ENCODE assay signal across 1 cellular context in the genomic region with DNA sequence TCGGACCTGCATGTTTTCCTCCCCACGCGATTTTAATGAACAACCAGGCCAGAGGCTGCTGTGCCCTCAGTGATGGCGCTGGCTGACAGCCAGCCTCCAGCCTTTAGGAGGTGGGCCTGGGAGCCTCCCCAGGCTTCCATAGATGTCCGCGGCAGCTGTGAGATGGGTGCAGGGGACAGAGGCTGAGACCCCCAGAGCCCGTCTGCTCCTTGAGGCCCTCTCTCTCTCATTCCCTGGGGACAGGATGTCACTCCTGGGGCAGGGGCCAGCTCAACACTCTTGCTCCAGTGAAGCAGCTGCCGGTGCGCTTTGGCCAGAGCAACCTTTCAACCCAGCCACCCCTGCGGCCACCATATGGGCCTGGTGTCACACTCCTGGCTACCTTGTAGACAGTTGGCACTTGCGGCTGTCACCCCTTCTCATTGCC.
A peak's percentile ranks its signal among the peaks of the same experiment; 100 is the strongest.
TF ChIP-seq lines count a peak whose summit lies in the region.

No MANE protein-coding gene starts in this region.

TF ChIP-seq in HepG2, 621 proteins besides CTCF, POLR2A, EP300 and RAD21 (continued from another document and continues in another):
- TF ChIP-seq, protein P1, sequence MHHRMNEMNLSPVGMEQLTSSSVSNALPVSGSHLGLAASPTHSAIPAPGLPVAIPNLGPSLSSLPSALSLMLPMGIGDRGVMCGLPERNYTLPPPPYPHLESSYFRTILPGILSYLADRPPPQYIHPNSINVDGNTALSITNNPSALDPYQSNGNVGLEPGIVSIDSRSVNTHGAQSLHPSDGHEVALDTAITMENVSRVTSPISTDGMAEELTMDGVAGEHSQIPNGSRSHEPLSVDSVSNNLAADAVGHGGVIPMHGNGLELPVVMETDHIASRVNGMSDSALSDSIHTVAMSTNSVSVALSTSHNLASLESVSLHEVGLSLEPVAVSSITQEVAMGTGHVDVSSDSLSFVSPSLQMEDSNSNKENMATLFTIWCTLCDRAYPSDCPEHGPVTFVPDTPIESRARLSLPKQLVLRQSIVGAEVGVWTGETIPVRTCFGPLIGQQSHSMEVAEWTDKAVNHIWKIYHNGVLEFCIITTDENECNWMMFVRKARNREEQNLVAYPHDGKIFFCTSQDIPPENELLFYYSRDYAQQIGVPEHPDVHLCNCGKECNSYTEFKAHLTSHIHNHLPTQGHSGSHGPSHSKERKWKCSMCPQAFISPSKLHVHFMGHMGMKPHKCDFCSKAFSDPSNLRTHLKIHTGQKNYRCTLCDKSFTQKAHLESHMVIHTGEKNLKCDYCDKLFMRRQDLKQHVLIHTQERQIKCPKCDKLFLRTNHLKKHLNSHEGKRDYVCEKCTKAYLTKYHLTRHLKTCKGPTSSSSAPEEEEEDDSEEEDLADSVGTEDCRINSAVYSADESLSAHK (CRISPR knock-in tag; IDR thresholded peaks at IDR 0.05; ENCODE audit: borderline replicate concordance) = no peak
- TF ChIP-seq NFATC3 (CRISPR knock-in tag; IDR thresholded peaks at IDR 0.05) (no peak), MAZ (IDR thresholded peaks at IDR 0.05; ENCODE audit: borderline replicate concordance, low read depth, low read length) (no peak), MAZ (CRISPR knock-in tag; IDR thresholded peaks at IDR 0.05; ENCODE audit: low read depth) (no peak), ZNF619 (CRISPR knock-in tag; IDR thresholded peaks at IDR 0.05) (no peak), TRIM24 (CRISPR knock-in tag; IDR thresholded peaks at IDR 0.05) (no peak), SNAI1 (CRISPR knock-in tag; IDR thresholded peaks at IDR 0.05; ENCODE audit: borderline replicate concordance) (no peak), NFKBIZ (CRISPR knock-in tag; IDR thresholded peaks at IDR 0.05) (no peak), ZNF17 (CRISPR knock-in tag; IDR thresholded peaks at IDR 0.05) (no peak), NR1H2 (CRISPR knock-in tag; IDR thresholded peaks at IDR 0.05; ENCODE audit: borderline replicate concordance, low read depth) (no peak), ZFP36L2 (CRISPR knock-in tag; IDR thresholded peaks at IDR 0.05) (no peak), NCOA1 (CRISPR knock-in tag; IDR thresholded peaks at IDR 0.05) (no peak), HNF4A (CRISPR knock-in tag; IDR thresholded peaks at IDR 0.05) (peak; percentile 46; the same call in 1 of the 2 replicates), SIX1 (CRISPR knock-in tag; IDR thresholded peaks at IDR 0.05; ENCODE audit: borderline replicate concordance) (no peak), ZMYM2 (CRISPR knock-in tag; IDR thresholded peaks at IDR 0.05) (0 out of 2 replicates have a peak, but pooled peaks have one; percentile 2), ZKSCAN5 (CRISPR knock-in tag; IDR thresholded peaks at IDR 0.05) (no peak), ZNF317 (CRISPR knock-in tag; IDR thresholded peaks at IDR 0.05) (no peak; the same call in 1 of the 2 replicates), ZNF337 (CRISPR knock-in tag; IDR thresholded peaks at IDR 0.05; ENCODE audit: borderline replicate concordance, low read depth) (no peak), ZNF451 (CRISPR knock-in tag; IDR thresholded peaks at IDR 0.05) (no peak), ZSCAN20 (CRISPR knock-in tag; IDR thresholded peaks at IDR 0.05; ENCODE audit: borderline replicate concordance) (no peak), ZNF24 (IDR thresholded peaks at IDR 0.05) (no peak), KMT2B (CRISPR knock-in tag; IDR thresholded peaks at IDR 0.05) (no peak), ZNF260 (CRISPR knock-in tag; IDR thresholded peaks at IDR 0.05; ENCODE audit: borderline replicate concordance, low read depth) (no peak), HNRNPLL (IDR thresholded peaks at IDR 0.05; ENCODE audit: low read depth, low read length, poor library complexity, severe bottlenecking) (peak; percentile 22), ZNF570 (CRISPR knock-in tag; IDR thresholded peaks at IDR 0.05; ENCODE audit: borderline replicate concordance) (no peak), SOX6 (IDR thresholded peaks at IDR 0.05) (no peak), SOX6 (CRISPR knock-in tag; IDR thresholded peaks at IDR 0.05) (no peak), ZNF616 (CRISPR knock-in tag; IDR thresholded peaks at IDR 0.05; ENCODE audit: low read depth) (no peak)
- TF ChIP-seq, protein P2, sequence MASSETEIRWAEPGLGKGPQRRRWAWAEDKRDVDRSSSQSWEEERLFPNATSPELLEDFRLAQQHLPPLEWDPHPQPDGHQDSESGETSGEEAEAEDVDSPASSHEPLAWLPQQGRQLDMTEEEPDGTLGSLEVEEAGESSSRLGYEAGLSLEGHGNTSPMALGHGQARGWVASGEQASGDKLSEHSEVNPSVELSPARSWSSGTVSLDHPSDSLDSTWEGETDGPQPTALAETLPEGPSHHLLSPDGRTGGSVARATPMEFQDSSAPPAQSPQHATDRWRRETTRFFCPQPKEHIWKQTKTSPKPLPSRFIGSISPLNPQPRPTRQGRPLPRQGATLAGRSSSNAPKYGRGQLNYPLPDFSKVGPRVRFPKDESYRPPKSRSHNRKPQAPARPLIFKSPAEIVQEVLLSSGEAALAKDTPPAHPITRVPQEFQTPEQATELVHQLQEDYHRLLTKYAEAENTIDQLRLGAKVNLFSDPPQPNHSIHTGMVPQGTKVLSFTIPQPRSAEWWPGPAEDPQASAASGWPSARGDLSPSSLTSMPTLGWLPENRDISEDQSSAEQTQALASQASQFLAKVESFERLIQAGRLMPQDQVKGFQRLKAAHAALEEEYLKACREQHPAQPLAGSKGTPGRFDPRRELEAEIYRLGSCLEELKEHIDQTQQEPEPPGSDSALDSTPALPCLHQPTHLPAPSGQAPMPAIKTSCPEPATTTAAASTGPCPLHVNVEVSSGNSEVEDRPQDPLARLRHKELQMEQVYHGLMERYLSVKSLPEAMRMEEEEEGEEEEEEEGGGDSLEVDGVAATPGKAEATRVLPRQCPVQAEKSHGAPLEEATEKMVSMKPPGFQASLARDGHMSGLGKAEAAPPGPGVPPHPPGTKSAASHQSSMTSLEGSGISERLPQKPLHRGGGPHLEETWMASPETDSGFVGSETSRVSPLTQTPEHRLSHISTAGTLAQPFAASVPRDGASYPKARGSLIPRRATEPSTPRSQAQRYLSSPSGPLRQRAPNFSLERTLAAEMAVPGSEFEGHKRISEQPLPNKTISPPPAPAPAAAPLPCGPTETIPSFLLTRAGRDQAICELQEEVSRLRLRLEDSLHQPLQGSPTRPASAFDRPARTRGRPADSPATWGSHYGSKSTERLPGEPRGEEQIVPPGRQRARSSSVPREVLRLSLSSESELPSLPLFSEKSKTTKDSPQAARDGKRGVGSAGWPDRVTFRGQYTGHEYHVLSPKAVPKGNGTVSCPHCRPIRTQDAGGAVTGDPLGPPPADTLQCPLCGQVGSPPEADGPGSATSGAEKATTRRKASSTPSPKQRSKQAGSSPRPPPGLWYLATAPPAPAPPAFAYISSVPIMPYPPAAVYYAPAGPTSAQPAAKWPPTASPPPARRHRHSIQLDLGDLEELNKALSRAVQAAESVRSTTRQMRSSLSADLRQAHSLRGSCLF (CRISPR knock-in tag; IDR thresholded peaks at IDR 0.05; ENCODE audit: borderline replicate concordance) = no peak
- TF ChIP-seq, protein P3, sequence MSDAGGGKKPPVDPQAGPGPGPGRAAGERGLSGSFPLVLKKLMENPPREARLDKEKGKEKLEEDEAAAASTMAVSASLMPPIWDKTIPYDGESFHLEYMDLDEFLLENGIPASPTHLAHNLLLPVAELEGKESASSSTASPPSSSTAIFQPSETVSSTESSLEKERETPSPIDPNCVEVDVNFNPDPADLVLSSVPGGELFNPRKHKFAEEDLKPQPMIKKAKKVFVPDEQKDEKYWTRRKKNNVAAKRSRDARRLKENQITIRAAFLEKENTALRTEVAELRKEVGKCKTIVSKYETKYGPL (CRISPR knock-in tag; IDR thresholded peaks at IDR 0.05) = no peak
- TF ChIP-seq, protein P4, sequence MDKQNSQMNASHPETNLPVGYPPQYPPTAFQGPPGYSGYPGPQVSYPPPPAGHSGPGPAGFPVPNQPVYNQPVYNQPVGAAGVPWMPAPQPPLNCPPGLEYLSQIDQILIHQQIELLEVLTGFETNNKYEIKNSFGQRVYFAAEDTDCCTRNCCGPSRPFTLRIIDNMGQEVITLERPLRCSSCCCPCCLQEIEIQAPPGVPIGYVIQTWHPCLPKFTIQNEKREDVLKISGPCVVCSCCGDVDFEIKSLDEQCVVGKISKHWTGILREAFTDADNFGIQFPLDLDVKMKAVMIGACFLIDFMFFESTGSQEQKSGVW (CRISPR knock-in tag; IDR thresholded peaks at IDR 0.05; ENCODE audit: borderline replicate concordance) = no peak
- TF ChIP-seq, protein P5, sequence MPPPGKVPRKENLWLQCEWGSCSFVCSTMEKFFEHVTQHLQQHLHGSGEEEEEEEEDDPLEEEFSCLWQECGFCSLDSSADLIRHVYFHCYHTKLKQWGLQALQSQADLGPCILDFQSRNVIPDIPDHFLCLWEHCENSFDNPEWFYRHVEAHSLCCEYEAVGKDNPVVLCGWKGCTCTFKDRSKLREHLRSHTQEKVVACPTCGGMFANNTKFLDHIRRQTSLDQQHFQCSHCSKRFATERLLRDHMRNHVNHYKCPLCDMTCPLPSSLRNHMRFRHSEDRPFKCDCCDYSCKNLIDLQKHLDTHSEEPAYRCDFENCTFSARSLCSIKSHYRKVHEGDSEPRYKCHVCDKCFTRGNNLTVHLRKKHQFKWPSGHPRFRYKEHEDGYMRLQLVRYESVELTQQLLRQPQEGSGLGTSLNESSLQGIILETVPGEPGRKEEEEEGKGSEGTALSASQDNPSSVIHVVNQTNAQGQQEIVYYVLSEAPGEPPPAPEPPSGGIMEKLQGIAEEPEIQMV (CRISPR knock-in tag; IDR thresholded peaks at IDR 0.05; ENCODE audit: low read depth) = no peak
- TF ChIP-seq, protein P6, sequence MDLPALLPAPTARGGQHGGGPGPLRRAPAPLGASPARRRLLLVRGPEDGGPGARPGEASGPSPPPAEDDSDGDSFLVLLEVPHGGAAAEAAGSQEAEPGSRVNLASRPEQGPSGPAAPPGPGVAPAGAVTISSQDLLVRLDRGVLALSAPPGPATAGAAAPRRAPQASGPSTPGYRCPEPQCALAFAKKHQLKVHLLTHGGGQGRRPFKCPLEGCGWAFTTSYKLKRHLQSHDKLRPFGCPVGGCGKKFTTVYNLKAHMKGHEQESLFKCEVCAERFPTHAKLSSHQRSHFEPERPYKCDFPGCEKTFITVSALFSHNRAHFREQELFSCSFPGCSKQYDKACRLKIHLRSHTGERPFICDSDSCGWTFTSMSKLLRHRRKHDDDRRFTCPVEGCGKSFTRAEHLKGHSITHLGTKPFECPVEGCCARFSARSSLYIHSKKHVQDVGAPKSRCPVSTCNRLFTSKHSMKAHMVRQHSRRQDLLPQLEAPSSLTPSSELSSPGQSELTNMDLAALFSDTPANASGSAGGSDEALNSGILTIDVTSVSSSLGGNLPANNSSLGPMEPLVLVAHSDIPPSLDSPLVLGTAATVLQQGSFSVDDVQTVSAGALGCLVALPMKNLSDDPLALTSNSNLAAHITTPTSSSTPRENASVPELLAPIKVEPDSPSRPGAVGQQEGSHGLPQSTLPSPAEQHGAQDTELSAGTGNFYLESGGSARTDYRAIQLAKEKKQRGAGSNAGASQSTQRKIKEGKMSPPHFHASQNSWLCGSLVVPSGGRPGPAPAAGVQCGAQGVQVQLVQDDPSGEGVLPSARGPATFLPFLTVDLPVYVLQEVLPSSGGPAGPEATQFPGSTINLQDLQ (CRISPR knock-in tag; IDR thresholded peaks at IDR 0.05) = no peak
- TF ChIP-seq, protein P7, sequence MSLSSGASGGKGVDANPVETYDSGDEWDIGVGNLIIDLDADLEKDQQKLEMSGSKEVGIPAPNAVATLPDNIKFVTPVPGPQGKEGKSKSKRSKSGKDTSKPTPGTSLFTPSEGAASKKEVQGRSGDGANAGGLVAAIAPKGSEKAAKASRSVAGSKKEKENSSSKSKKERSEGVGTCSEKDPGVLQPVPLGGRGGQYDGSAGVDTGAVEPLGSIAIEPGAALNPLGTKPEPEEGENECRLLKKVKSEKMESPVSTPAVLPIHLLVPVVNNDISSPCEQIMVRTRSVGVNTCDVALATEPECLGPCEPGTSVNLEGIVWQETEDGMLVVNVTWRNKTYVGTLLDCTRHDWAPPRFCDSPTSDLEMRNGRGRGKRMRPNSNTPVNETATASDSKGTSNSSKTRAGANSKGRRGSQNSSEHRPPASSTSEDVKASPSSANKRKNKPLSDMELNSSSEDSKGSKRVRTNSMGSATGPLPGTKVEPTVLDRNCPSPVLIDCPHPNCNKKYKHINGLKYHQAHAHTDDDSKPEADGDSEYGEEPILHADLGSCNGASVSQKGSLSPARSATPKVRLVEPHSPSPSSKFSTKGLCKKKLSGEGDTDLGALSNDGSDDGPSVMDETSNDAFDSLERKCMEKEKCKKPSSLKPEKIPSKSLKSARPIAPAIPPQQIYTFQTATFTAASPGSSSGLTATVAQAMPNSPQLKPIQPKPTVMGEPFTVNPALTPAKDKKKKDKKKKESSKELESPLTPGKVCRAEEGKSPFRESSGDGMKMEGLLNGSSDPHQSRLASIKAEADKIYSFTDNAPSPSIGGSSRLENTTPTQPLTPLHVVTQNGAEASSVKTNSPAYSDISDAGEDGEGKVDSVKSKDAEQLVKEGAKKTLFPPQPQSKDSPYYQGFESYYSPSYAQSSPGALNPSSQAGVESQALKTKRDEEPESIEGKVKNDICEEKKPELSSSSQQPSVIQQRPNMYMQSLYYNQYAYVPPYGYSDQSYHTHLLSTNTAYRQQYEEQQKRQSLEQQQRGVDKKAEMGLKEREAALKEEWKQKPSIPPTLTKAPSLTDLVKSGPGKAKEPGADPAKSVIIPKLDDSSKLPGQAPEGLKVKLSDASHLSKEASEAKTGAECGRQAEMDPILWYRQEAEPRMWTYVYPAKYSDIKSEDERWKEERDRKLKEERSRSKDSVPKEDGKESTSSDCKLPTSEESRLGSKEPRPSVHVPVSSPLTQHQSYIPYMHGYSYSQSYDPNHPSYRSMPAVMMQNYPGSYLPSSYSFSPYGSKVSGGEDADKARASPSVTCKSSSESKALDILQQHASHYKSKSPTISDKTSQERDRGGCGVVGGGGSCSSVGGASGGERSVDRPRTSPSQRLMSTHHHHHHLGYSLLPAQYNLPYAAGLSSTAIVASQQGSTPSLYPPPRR (CRISPR knock-in tag; IDR thresholded peaks at IDR 0.05; ENCODE audit: borderline replicate concordance) = no peak
- TF ChIP-seq, protein P8, sequence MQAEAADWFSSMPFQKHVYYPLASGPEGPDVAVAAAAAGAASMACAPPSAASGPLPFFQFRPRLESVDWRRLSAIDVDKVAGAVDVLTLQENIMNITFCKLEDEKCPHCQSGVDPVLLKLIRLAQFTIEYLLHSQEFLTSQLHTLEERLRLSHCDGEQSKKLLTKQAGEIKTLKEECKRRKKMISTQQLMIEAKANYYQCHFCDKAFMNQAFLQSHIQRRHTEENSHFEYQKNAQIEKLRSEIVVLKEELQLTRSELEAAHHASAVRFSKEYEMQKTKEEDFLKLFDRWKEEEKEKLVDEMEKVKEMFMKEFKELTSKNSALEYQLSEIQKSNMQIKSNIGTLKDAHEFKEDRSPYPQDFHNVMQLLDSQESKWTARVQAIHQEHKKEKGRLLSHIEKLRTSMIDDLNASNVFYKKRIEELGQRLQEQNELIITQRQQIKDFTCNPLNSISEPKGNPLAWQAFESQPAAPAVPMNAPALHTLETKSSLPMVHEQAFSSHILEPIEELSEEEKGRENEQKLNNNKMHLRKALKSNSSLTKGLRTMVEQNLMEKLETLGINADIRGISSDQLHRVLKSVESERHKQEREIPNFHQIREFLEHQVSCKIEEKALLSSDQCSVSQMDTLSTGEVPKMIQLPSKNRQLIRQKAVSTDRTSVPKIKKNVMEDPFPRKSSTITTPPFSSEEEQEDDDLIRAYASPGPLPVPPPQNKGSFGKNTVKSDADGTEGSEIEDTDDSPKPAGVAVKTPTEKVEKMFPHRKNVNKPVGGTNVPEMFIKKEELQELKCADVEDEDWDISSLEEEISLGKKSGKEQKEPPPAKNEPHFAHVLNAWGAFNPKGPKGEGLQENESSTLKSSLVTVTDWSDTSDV (CRISPR knock-in tag; IDR thresholded peaks at IDR 0.05) = no peak
- TF ChIP-seq, protein P9, sequence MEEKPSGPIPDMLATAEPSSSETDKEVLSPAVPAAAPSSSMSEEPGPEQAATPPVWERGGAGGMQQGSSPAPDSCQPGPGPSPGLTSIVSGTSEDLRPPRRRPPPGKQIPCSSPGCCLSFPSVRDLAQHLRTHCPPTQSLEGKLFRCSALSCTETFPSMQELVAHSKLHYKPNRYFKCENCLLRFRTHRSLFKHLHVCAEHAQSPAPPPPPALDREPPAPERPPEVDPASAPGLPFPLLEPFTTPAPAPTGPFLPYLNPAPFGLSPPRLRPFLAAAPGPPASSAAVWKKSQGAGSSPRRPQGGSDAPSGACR (CRISPR knock-in tag; IDR thresholded peaks at IDR 0.05) = no peak
